In the genomic region with DNA sequence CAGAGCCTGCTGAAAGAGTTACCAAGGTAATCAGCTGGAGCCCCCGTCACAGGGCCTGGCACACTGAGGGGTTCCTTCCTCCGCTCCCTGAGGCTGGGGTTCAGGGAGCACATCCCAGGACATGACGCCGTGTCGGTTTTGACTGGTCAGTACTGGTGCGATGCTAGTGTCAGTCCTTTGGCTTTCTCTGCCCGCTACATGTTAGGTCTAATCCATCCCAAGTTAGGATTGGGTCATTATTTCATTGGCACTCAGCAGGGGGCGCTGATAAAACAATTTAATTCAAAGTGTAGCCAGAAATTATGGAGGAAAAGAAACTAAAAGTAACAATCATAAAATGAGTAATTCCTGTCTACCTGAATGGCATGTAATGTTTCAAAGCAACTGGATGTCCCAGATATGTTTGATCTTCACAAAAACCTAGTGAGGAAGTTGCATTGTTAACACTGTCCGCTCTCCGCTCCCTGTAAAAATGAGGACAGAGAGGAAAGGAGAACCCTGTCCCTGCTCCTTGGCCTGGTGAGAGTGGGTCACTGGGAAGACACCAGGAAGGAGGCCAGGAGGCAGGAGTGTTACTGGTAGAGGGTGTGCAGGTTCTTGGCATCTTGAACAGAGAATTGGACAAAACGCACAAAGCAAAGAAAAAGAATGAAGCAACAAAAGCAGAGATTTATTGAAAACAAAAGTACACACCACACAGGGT, we compare ENCODE assay signal across 1 cellular context.
TF ChIP-seq lines count a peak whose summit lies in the region.

No MANE protein-coding gene starts in this region.

TF ChIP-seq in SK-N-SH treated with all-trans-retinoic acid at 6 μM for 48 hours, 23 proteins besides CTCF, POLR2A, EP300 and RAD21 (continued from another document):
- TF ChIP-seq, protein P1, sequence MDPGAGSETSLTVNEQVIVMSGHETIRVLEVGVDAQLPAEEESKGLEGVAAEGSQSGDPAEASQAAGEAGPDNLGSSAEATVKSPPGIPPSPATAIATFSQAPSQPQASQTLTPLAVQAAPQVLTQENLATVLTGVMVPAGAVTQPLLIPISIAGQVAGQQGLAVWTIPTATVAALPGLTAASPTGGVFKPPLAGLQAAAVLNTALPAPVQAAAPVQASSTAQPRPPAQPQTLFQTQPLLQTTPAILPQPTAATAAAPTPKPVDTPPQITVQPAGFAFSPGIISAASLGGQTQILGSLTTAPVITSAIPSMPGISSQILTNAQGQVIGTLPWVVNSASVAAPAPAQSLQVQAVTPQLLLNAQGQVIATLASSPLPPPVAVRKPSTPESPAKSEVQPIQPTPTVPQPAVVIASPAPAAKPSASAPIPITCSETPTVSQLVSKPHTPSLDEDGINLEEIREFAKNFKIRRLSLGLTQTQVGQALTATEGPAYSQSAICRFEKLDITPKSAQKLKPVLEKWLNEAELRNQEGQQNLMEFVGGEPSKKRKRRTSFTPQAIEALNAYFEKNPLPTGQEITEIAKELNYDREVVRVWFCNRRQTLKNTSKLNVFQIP (CRISPR knock-in tag; IDR thresholded peaks at IDR 0.05; ENCODE audit: borderline replicate concordance, low read depth), result no peak
- no peak for TF ChIP-seq ESRRG (CRISPR knock-in tag; IDR thresholded peaks at IDR 0.05)
- TF ChIP-seq, protein P2, sequence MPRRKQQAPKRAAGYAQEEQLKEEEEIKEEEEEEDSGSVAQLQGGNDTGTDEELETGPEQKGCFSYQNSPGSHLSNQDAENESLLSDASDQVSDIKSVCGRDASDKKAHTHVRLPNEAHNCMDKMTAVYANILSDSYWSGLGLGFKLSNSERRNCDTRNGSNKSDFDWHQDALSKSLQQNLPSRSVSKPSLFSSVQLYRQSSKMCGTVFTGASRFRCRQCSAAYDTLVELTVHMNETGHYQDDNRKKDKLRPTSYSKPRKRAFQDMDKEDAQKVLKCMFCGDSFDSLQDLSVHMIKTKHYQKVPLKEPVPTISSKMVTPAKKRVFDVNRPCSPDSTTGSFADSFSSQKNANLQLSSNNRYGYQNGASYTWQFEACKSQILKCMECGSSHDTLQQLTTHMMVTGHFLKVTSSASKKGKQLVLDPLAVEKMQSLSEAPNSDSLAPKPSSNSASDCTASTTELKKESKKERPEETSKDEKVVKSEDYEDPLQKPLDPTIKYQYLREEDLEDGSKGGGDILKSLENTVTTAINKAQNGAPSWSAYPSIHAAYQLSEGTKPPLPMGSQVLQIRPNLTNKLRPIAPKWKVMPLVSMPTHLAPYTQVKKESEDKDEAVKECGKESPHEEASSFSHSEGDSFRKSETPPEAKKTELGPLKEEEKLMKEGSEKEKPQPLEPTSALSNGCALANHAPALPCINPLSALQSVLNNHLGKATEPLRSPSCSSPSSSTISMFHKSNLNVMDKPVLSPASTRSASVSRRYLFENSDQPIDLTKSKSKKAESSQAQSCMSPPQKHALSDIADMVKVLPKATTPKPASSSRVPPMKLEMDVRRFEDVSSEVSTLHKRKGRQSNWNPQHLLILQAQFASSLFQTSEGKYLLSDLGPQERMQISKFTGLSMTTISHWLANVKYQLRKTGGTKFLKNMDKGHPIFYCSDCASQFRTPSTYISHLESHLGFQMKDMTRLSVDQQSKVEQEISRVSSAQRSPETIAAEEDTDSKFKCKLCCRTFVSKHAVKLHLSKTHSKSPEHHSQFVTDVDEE (CRISPR knock-in tag; IDR thresholded peaks at IDR 0.05), result no peak
- TF ChIP-seq ZNF565 (CRISPR knock-in tag; conservative IDR thresholded peaks at IDR 0.05; ENCODE audit: low read depth), result no peak
- TF ChIP-seq RARB (CRISPR knock-in tag; IDR thresholded peaks at IDR 0.05), result no peak
- TF ChIP-seq TCF4 (CRISPR knock-in tag; IDR thresholded peaks at IDR 0.05; ENCODE audit: borderline replicate concordance), result no peak
- TF ChIP-seq, protein P3, sequence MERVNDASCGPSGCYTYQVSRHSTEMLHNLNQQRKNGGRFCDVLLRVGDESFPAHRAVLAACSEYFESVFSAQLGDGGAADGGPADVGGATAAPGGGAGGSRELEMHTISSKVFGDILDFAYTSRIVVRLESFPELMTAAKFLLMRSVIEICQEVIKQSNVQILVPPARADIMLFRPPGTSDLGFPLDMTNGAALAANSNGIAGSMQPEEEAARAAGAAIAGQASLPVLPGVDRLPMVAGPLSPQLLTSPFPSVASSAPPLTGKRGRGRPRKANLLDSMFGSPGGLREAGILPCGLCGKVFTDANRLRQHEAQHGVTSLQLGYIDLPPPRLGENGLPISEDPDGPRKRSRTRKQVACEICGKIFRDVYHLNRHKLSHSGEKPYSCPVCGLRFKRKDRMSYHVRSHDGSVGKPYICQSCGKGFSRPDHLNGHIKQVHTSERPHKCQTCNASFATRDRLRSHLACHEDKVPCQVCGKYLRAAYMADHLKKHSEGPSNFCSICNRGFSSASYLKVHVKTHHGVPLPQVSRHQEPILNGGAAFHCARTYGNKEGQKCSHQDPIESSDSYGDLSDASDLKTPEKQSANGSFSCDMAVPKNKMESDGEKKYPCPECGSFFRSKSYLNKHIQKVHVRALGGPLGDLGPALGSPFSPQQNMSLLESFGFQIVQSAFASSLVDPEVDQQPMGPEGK (CRISPR knock-in tag; IDR thresholded peaks at IDR 0.05; ENCODE audit: borderline replicate concordance), result no peak
- TF ChIP-seq GLIS3 (CRISPR knock-in tag; IDR thresholded peaks at IDR 0.05), result no peak
- TF ChIP-seq ZNF8 (CRISPR knock-in tag; IDR thresholded peaks at IDR 0.05), result no peak
